ENCODE assay signal across 1 cellular context in genomic region chr2:150165988-150166965, GRCh38.
A peak's percentile ranks its signal among the peaks of the same experiment; 100 is the strongest.
TF ChIP-seq lines count a peak whose summit lies in the region.

No MANE protein-coding gene starts in this region.

TF ChIP-seq in K562, 482 proteins besides CTCF, POLR2A, EP300 and RAD21 (continued from another document and continues in another):
- TF ChIP-seq DACH1 (IDR thresholded peaks at IDR 0.05; ENCODE audit: partially characterized antibody), result no peak
- no peak for TF ChIP-seq TAF1 (IDR thresholded peaks at IDR 0.05; ENCODE audit: control insufficient read depth, extremely low read depth, insufficient read depth, low read length, severe bottlenecking)
- TF ChIP-seq ELF4 (CRISPR knock-in tag; IDR thresholded peaks at IDR 0.05), result no peak
- peak; percentile 63; the same call in 1 of the 2 replicates for TF ChIP-seq ATF7 (IDR thresholded peaks at IDR 0.05)
- no peak for TF ChIP-seq JUNB (CRISPR knock-in tag; conservative IDR thresholded peaks at IDR 0.05)
- no peak for TF ChIP-seq ZNF764 (CRISPR knock-in tag; IDR thresholded peaks at IDR 0.05; ENCODE audit: low read depth)
- 0 out of 2 replicates have a peak, but pooled peaks have one; percentile 39 for TF ChIP-seq LEF1 (IDR thresholded peaks at IDR 0.05)
- TF ChIP-seq, protein P1, sequence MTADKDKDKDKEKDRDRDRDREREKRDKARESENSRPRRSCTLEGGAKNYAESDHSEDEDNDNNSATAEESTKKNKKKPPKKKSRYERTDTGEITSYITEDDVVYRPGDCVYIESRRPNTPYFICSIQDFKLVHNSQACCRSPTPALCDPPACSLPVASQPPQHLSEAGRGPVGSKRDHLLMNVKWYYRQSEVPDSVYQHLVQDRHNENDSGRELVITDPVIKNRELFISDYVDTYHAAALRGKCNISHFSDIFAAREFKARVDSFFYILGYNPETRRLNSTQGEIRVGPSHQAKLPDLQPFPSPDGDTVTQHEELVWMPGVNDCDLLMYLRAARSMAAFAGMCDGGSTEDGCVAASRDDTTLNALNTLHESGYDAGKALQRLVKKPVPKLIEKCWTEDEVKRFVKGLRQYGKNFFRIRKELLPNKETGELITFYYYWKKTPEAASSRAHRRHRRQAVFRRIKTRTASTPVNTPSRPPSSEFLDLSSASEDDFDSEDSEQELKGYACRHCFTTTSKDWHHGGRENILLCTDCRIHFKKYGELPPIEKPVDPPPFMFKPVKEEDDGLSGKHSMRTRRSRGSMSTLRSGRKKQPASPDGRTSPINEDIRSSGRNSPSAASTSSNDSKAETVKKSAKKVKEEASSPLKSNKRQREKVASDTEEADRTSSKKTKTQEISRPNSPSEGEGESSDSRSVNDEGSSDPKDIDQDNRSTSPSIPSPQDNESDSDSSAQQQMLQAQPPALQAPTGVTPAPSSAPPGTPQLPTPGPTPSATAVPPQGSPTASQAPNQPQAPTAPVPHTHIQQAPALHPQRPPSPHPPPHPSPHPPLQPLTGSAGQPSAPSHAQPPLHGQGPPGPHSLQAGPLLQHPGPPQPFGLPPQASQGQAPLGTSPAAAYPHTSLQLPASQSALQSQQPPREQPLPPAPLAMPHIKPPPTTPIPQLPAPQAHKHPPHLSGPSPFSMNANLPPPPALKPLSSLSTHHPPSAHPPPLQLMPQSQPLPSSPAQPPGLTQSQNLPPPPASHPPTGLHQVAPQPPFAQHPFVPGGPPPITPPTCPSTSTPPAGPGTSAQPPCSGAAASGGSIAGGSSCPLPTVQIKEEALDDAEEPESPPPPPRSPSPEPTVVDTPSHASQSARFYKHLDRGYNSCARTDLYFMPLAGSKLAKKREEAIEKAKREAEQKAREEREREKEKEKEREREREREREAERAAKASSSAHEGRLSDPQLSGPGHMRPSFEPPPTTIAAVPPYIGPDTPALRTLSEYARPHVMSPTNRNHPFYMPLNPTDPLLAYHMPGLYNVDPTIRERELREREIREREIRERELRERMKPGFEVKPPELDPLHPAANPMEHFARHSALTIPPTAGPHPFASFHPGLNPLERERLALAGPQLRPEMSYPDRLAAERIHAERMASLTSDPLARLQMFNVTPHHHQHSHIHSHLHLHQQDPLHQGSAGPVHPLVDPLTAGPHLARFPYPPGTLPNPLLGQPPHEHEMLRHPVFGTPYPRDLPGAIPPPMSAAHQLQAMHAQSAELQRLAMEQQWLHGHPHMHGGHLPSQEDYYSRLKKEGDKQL (CRISPR knock-in tag; IDR thresholded peaks at IDR 0.05; ENCODE audit: borderline replicate concordance), result no peak
- TF ChIP-seq RUNX1 (IDR thresholded peaks at IDR 0.05; ENCODE audit: low read depth), result no peak
- TF ChIP-seq DDX20 (tag; IDR thresholded peaks at IDR 0.05; ENCODE audit: low read depth), result peak; percentile 51; the same call in 1 of the 2 replicates
- peak; percentile 92 for TF ChIP-seq SMAD4 (CRISPR knock-in tag; conservative IDR thresholded peaks at IDR 0.05)
- no peak for TF ChIP-seq ZNF707 (CRISPR knock-in tag; conservative IDR thresholded peaks at IDR 0.05)
- TF ChIP-seq, protein P2, sequence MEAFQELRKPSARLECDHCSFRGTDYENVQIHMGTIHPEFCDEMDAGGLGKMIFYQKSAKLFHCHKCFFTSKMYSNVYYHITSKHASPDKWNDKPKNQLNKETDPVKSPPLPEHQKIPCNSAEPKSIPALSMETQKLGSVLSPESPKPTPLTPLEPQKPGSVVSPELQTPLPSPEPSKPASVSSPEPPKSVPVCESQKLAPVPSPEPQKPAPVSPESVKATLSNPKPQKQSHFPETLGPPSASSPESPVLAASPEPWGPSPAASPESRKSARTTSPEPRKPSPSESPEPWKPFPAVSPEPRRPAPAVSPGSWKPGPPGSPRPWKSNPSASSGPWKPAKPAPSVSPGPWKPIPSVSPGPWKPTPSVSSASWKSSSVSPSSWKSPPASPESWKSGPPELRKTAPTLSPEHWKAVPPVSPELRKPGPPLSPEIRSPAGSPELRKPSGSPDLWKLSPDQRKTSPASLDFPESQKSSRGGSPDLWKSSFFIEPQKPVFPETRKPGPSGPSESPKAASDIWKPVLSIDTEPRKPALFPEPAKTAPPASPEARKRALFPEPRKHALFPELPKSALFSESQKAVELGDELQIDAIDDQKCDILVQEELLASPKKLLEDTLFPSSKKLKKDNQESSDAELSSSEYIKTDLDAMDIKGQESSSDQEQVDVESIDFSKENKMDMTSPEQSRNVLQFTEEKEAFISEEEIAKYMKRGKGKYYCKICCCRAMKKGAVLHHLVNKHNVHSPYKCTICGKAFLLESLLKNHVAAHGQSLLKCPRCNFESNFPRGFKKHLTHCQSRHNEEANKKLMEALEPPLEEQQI (IDR thresholded peaks at IDR 0.05), result no peak
- no peak for TF ChIP-seq BDP1 (IDR thresholded peaks at IDR 0.05; ENCODE audit: insufficient read depth, insufficient read length)
- TF ChIP-seq, protein P3, sequence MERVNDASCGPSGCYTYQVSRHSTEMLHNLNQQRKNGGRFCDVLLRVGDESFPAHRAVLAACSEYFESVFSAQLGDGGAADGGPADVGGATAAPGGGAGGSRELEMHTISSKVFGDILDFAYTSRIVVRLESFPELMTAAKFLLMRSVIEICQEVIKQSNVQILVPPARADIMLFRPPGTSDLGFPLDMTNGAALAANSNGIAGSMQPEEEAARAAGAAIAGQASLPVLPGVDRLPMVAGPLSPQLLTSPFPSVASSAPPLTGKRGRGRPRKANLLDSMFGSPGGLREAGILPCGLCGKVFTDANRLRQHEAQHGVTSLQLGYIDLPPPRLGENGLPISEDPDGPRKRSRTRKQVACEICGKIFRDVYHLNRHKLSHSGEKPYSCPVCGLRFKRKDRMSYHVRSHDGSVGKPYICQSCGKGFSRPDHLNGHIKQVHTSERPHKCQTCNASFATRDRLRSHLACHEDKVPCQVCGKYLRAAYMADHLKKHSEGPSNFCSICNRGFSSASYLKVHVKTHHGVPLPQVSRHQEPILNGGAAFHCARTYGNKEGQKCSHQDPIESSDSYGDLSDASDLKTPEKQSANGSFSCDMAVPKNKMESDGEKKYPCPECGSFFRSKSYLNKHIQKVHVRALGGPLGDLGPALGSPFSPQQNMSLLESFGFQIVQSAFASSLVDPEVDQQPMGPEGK (CRISPR knock-in tag; IDR thresholded peaks at IDR 0.05; ENCODE audit: borderline replicate concordance), result peak; percentile 59; the same call in 1 of the 2 replicates
- TF ChIP-seq CREM (IDR thresholded peaks at IDR 0.05; ENCODE audit: low read depth), result no peak
- TF ChIP-seq NR2C1 (IDR thresholded peaks at IDR 0.05), result no peak
- peak; percentile 79 for TF ChIP-seq NR2C1 (tag; IDR thresholded peaks at IDR 0.05)
- TF ChIP-seq ZNF79 (CRISPR knock-in tag; IDR thresholded peaks at IDR 0.05; ENCODE audit: low read depth), result 0 out of 2 replicates have a peak, but pooled peaks have one; percentile 54
- no peak for TF ChIP-seq ZBTB8A (IDR thresholded peaks at IDR 0.05; ENCODE audit: partially characterized antibody)
- no peak for TF ChIP-seq TAF9B (IDR thresholded peaks at IDR 0.05; ENCODE audit: partially characterized antibody)
- peak; percentile 97 for TF ChIP-seq BACH1 (tag; IDR thresholded peaks at IDR 0.05)
- TF ChIP-seq MAFF (IDR thresholded peaks at IDR 0.05; ENCODE audit: low read length), result peak; percentile 73
- TF ChIP-seq PURB (CRISPR knock-in tag; IDR thresholded peaks at IDR 0.05; ENCODE audit: low read depth), result no peak
- TF ChIP-seq ZNF75A (CRISPR knock-in tag; IDR thresholded peaks at IDR 0.05), result peak; percentile 51
- no peak for TF ChIP-seq HDAC2 (IDR thresholded peaks at IDR 0.05)
- TF ChIP-seq MBD2 (IDR thresholded peaks at IDR 0.05; ENCODE audit: borderline replicate concordance, low read depth), result no peak
- no peak for TF ChIP-seq NR2C2 (CRISPR knock-in tag; IDR thresholded peaks at IDR 0.05)
- peak; percentile 89 for TF ChIP-seq NR2C2 (tag; IDR thresholded peaks at IDR 0.05)
- TF ChIP-seq IRF2 (CRISPR knock-in tag; IDR thresholded peaks at IDR 0.05), result no peak
- TF ChIP-seq LCOR (CRISPR knock-in tag; IDR thresholded peaks at IDR 0.05), result no peak
- TF ChIP-seq, protein P4, sequence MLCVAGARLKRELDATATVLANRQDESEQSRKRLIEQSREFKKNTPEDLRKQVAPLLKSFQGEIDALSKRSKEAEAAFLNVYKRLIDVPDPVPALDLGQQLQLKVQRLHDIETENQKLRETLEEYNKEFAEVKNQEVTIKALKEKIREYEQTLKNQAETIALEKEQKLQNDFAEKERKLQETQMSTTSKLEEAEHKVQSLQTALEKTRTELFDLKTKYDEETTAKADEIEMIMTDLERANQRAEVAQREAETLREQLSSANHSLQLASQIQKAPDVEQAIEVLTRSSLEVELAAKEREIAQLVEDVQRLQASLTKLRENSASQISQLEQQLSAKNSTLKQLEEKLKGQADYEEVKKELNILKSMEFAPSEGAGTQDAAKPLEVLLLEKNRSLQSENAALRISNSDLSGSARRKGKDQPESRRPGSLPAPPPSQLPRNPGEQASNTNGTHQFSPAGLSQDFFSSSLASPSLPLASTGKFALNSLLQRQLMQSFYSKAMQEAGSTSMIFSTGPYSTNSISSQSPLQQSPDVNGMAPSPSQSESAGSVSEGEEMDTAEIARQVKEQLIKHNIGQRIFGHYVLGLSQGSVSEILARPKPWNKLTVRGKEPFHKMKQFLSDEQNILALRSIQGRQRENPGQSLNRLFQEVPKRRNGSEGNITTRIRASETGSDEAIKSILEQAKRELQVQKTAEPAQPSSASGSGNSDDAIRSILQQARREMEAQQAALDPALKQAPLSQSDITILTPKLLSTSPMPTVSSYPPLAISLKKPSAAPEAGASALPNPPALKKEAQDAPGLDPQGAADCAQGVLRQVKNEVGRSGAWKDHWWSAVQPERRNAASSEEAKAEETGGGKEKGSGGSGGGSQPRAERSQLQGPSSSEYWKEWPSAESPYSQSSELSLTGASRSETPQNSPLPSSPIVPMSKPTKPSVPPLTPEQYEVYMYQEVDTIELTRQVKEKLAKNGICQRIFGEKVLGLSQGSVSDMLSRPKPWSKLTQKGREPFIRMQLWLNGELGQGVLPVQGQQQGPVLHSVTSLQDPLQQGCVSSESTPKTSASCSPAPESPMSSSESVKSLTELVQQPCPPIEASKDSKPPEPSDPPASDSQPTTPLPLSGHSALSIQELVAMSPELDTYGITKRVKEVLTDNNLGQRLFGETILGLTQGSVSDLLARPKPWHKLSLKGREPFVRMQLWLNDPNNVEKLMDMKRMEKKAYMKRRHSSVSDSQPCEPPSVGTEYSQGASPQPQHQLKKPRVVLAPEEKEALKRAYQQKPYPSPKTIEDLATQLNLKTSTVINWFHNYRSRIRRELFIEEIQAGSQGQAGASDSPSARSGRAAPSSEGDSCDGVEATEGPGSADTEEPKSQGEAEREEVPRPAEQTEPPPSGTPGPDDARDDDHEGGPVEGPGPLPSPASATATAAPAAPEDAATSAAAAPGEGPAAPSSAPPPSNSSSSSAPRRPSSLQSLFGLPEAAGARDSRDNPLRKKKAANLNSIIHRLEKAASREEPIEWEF (CRISPR knock-in tag; IDR thresholded peaks at IDR 0.05), result peak; percentile 42; the same call in 1 of the 2 replicates
- TF ChIP-seq, protein P5, sequence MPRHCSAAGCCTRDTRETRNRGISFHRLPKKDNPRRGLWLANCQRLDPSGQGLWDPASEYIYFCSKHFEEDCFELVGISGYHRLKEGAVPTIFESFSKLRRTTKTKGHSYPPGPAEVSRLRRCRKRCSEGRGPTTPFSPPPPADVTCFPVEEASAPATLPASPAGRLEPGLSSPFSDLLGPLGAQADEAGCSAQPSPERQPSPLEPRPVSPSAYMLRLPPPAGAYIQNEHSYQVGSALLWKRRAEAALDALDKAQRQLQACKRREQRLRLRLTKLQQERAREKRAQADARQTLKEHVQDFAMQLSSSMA (CRISPR knock-in tag; IDR thresholded peaks at IDR 0.05), result no peak
- TF ChIP-seq ZNF140 (CRISPR knock-in tag; IDR thresholded peaks at IDR 0.05), result no peak
- peak; percentile 96 for TF ChIP-seq MAFG (tag; conservative IDR thresholded peaks at IDR 0.05)
- peak; percentile 92; the same call in 1 of the 2 replicates for TF ChIP-seq DMBX1 (CRISPR knock-in tag; IDR thresholded peaks at IDR 0.05; ENCODE audit: borderline replicate concordance)
- no peak for TF ChIP-seq PPARD (CRISPR knock-in tag; IDR thresholded peaks at IDR 0.05)
- 0 out of 2 replicates have a peak, but pooled peaks have one; percentile 53 for TF ChIP-seq FOSL1 (tag; conservative IDR thresholded peaks at IDR 0.05)
- no peak for TF ChIP-seq TAF15 (IDR thresholded peaks at IDR 0.05; ENCODE audit: low read depth, low read length)
- TF ChIP-seq IRF9 (tag; IDR thresholded peaks at IDR 0.05), result peak; percentile 73; the same call in 1 of the 2 replicates
- TF ChIP-seq HLTF (IDR thresholded peaks at IDR 0.05), result no peak
- TF ChIP-seq ZNF239 (CRISPR knock-in tag; IDR thresholded peaks at IDR 0.05), result 0 out of 2 replicates have a peak, but pooled peaks have one; percentile 42
- TF ChIP-seq, protein P6, sequence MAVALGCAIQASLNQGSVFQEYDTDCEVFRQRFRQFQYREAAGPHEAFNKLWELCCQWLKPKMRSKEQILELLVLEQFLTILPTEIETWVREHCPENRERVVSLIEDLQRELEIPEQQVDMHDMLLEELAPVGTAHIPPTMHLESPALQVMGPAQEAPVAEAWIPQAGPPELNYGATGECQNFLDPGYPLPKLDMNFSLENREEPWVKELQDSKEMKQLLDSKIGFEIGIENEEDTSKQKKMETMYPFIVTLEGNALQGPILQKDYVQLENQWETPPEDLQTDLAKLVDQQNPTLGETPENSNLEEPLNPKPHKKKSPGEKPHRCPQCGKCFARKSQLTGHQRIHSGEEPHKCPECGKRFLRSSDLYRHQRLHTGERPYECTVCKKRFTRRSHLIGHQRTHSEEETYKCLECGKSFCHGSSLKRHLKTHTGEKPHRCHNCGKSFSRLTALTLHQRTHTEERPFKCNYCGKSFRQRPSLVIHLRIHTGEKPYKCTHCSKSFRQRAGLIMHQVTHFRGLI (CRISPR knock-in tag; IDR thresholded peaks at IDR 0.05), result peak; percentile 67
- peak; percentile 61; the same call in 1 of the 2 replicates for TF ChIP-seq MEF2D (tag; conservative IDR thresholded peaks at IDR 0.05; ENCODE audit: low read depth)
- TF ChIP-seq, protein P7, sequence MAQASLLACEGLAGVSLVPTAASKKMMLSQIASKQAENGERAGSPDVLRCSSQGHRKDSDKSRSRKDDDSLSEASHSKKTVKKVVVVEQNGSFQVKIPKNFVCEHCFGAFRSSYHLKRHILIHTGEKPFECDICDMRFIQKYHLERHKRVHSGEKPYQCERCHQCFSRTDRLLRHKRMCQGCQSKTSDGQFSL (CRISPR knock-in tag; IDR thresholded peaks at IDR 0.05), result no peak
- TF ChIP-seq, protein P7 (tag; IDR thresholded peaks at IDR 0.05), result peak in 1 of 2 experiments; percentile 73; a peak in 1 of 4 replicates
- 0 out of 2 replicates have a peak, but pooled peaks have one; percentile 0 for TF ChIP-seq TCFL5 (CRISPR knock-in tag; conservative IDR thresholded peaks at IDR 0.05)
